8 cellular contexts compared by ENCODE assay signal in genomic region chr4:113636438-113636818, GRCh38.
DNase-seq lines count a peak whose midpoint lies in the region; ATAC-seq, FAIRE-seq and TF ChIP-seq lines count a peak whose summit lies in the region.

No MANE protein-coding gene starts in this region.

- TF ChIP-seq POLR2A in GM12891 (IDR thresholded peaks at IDR 0.05; ENCODE audit: low read depth, low read length): no peak
- no peak for TF ChIP-seq POLR2A in sigmoid colon (IDR thresholded peaks at IDR 0.05)
- TF ChIP-seq POLR2A in suprapubic skin (IDR thresholded peaks at IDR 0.05): no peak

- no peaks in the 10 kb centered on the region for H3K9me3 ChIP-seq in sigmoid colon
- H3K9me3 ChIP-seq in suprapubic skin: no peaks in the 10 kb centered on the region

- H3K27me3 ChIP-seq in sigmoid colon: no peaks in the 10 kb centered on the region
- H3K27me3 ChIP-seq in suprapubic skin: no peaks in the 10 kb centered on the region

- 62 to 88% methylated on average over 3 of the region's 3 CpGs for WGBS in sigmoid colon, 2 donors
- 96% methylated on average over 3 of the region's 3 CpGs for WGBS in suprapubic skin

- H3K4me1 ChIP-seq in sigmoid colon (peaks cover 0 to 77% (median 49%) of the 10 kb centered on the region in 4 donors), suprapubic skin (peaks cover 4% of the 10 kb centered on the region)

- no peak for TF ChIP-seq CTCF in sigmoid colon (IDR thresholded peaks at IDR 0.05)
- no peak for TF ChIP-seq CTCF in suprapubic skin (IDR thresholded peaks at IDR 0.05)

- no peak for DNase-seq in GM12891 (ENCODE audit: insufficient read length, low spot score)
- DNase-seq in MV-4-11 (lab: John Stamatoyannopoulos, UW): peak; percentile 71
- no peak for DNase-seq in left ventricle myocardium superior
- DNase-seq in sigmoid colon: no peak
- DNase-seq in pons (ENCODE audit: low spot score): no peak
- no peak for DNase-seq in suprapubic skin (ENCODE audit: low spot score in 2 of 2)
- DNase-seq in stimulated activated CD4-positive, alpha-beta T cell treated with anti-CD3 and anti-CD28 coated beads, Interleukin-4, amount 100 ng/mL, for 24 hours: no peak

- intact Hi-C loops in left ventricle myocardium superior (cut with micrococcal nuclease): no loop called here
- intact Hi-C loops in sigmoid colon (cut with DNase I): no loop called here

- no peak for FAIRE-seq in GM12891 (lab: Jason Lieb, UNC)

- ATAC-seq in GM21737 (IDR thresholded peaks at IDR 0.05; ENCODE audit: unreplicated experiment): peak; percentile 49
- ATAC-seq in left ventricle myocardium superior: peak; percentile 8

- TF ChIP-seq EP300 in sigmoid colon (IDR thresholded peaks at IDR 0.05): no peak
- TF ChIP-seq EP300 in suprapubic skin (IDR thresholded peaks at IDR 0.05): no peak

- H3K4me3 ChIP-seq in sigmoid colon (no peak overlapping the region), suprapubic skin (no peak overlapping the region)

- H3K36me3 ChIP-seq in sigmoid colon (no peaks in the 10 kb centered on the region), suprapubic skin (no peaks in the 10 kb centered on the region)

- H3K27ac ChIP-seq in sigmoid colon (no peak overlapping the region), suprapubic skin (no peak overlapping the region)

TF ChIP-seq in GM12891, 5 proteins besides CTCF, POLR2A, EP300 and RAD21:
- TF ChIP-seq TAF1 (IDR thresholded peaks at IDR 0.05; ENCODE audit: low read depth, low read length) (no peak), POU2F2 (IDR thresholded peaks at IDR 0.05; ENCODE audit: low read depth, low read length) (no peak), PAX5 (IDR thresholded peaks at IDR 0.05; ENCODE audit: insufficient read depth, low read length, severe bottlenecking) (no peak), SPI1 (IDR thresholded peaks at IDR 0.05; ENCODE audit: low read depth, low read length) (peak; percentile 93)
